In the genomic region with DNA sequence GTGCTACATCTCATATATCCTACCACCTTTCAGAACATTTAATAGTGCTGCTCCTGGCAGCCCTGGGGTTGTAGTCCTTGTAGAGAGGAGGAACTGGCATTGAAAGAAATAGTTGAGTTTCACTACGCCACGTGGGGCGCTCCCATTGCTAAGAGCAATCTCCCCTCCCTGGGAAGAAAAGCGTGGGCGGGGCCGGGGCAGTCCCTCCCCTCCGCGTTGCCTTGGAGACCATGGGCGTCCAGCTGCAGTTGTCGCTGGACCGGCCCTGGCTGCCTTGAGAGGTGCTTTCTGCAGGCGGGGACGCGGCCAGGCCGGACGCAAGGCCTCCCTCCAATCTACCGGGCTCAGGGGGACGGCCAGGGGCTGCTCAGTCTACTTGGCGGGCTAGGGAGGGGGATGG, we compare ENCODE assay signal across 8 cellular contexts. TPM values are rescaled to one million over a fixed set of nuclear protein-coding genes. Genes with fewer than 3 reads are reported as not detected.
DNase-seq lines count a peak whose midpoint lies in the region; ATAC-seq and TF ChIP-seq lines count a peak whose summit lies in the region.

No MANE protein-coding gene starts in this region.

- H3K27me3 ChIP-seq in cardiac muscle cell = no peaks in the 10 kb centered on the region

- no peaks in the 10 kb centered on the region for H3K36me3 ChIP-seq in cardiac muscle cell

- TF ChIP-seq CTCF in cardiac muscle cell (IDR thresholded peaks at IDR 0.05; ENCODE audit: low read depth, low read length) = peak; percentile 21

- no peaks in the 10 kb centered on the region for H3K4me1 ChIP-seq in cardiac muscle cell (ENCODE audit: low read depth)

- DNase-seq in AG20443 (ENCODE audit: low spot score) (peak; percentile 72), SK-N-DZ (ENCODE audit: low spot score) (peak; percentile 27), cardiac muscle cell (ENCODE audit: low read depth in 1 of 2, low spot score in 1 of 2) (peak; percentile 63 to 88), posterior cingulate gyrus (peak; percentile 38 to 96 (median 75)), HuH-7.5 (ENCODE audit: low spot score) (no peak)

- no peak overlapping the region for H3K4me3 ChIP-seq in cardiac muscle cell

- ATAC-seq in activated CD4-positive, CD25-positive, alpha-beta regulatory T cell treated with anti-CD3 and anti-CD28 coated beads, Interleukin-2, amount 50 U/mL, for 24 hours = no peak
- ATAC-seq in HG03135 (IDR thresholded peaks at IDR 0.05; ENCODE audit: unreplicated experiment) (no peak), HG02763 (IDR thresholded peaks at IDR 0.05; ENCODE audit: unreplicated experiment) (no peak)

- no peak overlapping the region for H3K27ac ChIP-seq in cardiac muscle cell

- H3K9me3 ChIP-seq in cardiac muscle cell (ENCODE audit: low read depth) = no peaks in the 10 kb centered on the region

- intact Hi-C loops in posterior cingulate gyrus (cut with DNase I) = no loop called here

RNA-seq across cellular contexts. Expression of gene CCDC180, which starts 0.4 kb away (rescaled TPM):
- polyA plus RNA-seq in SK-N-DZ (2014; cell fraction: cytosol; rRNA removed) = 2.4 and 2.7 TPM in 2 replicates
- polyA plus RNA-seq in SK-N-DZ (2014; cell fraction: nucleus; rRNA removed) = 19.1 and 22.7 TPM in 2 replicates
- 3.7 and 15.7 TPM in 2 replicates for total RNA-seq in cardiac muscle cell
- 3.8 and 5.1 TPM in 2 replicates for polyA plus RNA-seq in cardiac muscle cell
